Comparison of ENCODE assay signal across 12 cellular contexts in the genomic region with DNA sequence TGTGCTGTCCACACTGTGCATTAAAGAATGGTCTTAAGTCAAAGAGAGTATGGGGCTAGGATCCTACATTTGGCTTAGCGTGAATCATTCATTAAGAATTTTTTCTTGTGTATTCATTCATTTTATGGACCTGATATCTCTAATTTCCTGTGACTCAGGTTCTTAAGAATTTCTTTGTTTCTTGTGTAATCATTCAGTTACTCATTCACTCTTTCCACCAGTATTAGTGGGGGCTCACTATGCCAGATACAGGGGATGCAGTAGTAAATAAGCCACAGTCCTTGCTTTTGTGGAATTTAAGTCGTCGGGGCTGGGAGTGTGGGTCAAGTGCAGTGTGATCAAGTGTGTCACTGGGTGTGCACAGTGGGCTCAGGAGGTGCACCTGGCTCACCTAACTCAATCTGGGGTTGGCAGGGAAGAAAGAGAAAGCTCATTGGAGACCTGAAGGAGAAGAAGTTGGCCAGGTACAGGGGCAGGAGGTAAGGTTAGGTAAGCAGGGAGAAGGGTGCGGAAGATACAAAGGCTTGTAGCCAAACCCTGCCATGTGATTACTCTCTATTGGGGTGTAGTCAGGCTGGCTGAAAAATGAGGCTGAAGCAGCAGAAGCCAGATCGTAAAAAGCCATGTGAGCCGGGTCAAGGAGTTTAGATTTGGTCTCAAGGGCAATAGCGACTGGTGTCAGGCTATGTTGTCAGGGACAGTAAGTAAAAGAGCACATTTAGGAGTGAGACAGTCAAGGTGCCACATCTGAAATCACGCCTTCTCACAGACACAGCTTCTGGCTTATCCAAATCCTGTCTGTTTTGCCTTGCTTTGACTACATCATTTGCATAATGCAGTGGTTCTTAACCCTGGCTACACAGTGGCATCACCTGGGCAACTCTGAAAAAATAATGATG.
DNase-seq lines count a peak whose midpoint lies in the region; ATAC-seq and TF ChIP-seq lines count a peak whose summit lies in the region.
"Had no signal": no experiment of that assay in that cellular context is flagged by ENCODE, and none has a peak within 500 bp of the region (broad histone marks: within the 10 kb centered on the region; RNA-seq: fewer than 3 reads in every experiment).

No MANE protein-coding gene starts in this region.

- no peak overlapping the region for H3K9ac ChIP-seq in mesendoderm (ENCODE audit: low read length)

- in situ Hi-C loops in astrocyte of the spinal cord (cut with HindIII; ENCODE audit: low sequenced_read_pairs), result no loop called here

- intact Hi-C loops in Right ventricle myocardium inferior (cut with DNase I), result no loop called here

- CTCF ChIA-PET in GM10248 (lab: Yijun Ruan, JAX), result interaction anchor here (1.0 to 1.7 kb wide), 4 partner anchors 11 to 98 kb away, joined by 3 to 4 read pairs (median 4); no protein-coding TSS in a partner anchor

- H2BK120ac ChIP-seq in mesendoderm (ENCODE audit: low read depth, low read length), result no peak overlapping the region

- H2AK5ac ChIP-seq in mesendoderm (ENCODE audit: low read length), result no peak overlapping the region

- H3K79me2 ChIP-seq in mesendoderm (ENCODE audit: control insufficient read depth, insufficient read depth, low read length), result no peaks in the 10 kb centered on the region

- no peak overlapping the region for H3K23ac ChIP-seq in mesendoderm (ENCODE audit: low read length)

- peaks cover 2% of the 10 kb centered on the region for H3K4me1 ChIP-seq in mesendoderm (ENCODE audit: control insufficient read depth, low read depth, low read length)

- peak overlapping the region; percentile 27 for H3K56ac ChIP-seq in mesendoderm (ENCODE audit: low read length)

- no CpG with 5 or more reads among the region's 8 CpGs for WGBS in mesendoderm (ENCODE audit: extremely low coverage, insufficient coverage, low lambda C conversion rate)

- no peaks in the 10 kb centered on the region for H3K27me3 ChIP-seq in mesendoderm (ENCODE audit: insufficient read depth, low read length, poor library complexity)
- H3K27me3 ChIP-seq: tibial artery had no signal

- no peak overlapping the region for H2BK15ac ChIP-seq in mesendoderm (replicated peaks; ENCODE audit: low read depth)

- H4K8ac ChIP-seq in mesendoderm (ENCODE audit: low read depth, low read length), result no peak overlapping the region

- H3K79me1 ChIP-seq in mesendoderm (ENCODE audit: low read length), result no peaks in the 10 kb centered on the region

- DNase-seq in AG08396 (ENCODE audit: low spot score) (peak; percentile 81), HK-2 (ENCODE audit: unreplicated experiment) (peak; percentile 58), astrocyte of the spinal cord (ENCODE audit: low read depth, low spot score) (peak; percentile 96), mesendoderm (peak; percentile 48), GM10248 (ENCODE audit: extremely low spot score) (no peak), Right ventricle myocardium inferior (ENCODE audit: missing footprints) (no peak), NCI-H345 (lab: John Stamatoyannopoulos, UW) (no peak)
- DNase-seq: DMS79 treated with DMSO at 0.1 percent for 48 hours, islet precursor cell, NCI-H446 treated with DMSO at 0.1 percent for 48 hours, tibial artery had no signal

- no peak overlapping the region for H3K27ac ChIP-seq in mesendoderm (ENCODE audit: low read depth, low read length)

- H3K4ac ChIP-seq in mesendoderm (ENCODE audit: low read depth, low read length), result no peak overlapping the region

- TF ChIP-seq CTCF in astrocyte of the spinal cord (IDR thresholded peaks at IDR 0.05; ENCODE audit: low read depth, low read length), result no peak
- no peak for TF ChIP-seq CTCF in GM10248 (IDR thresholded peaks at IDR 0.05; ENCODE audit: control extremely low read depth, extremely low read depth, low read depth, missing control alignments)

- H3K18ac ChIP-seq in mesendoderm (ENCODE audit: low read length), result no peak overlapping the region

- H4K5ac ChIP-seq in mesendoderm (ENCODE audit: low read length), result no peak overlapping the region

- ATAC-seq in GM18519 (IDR thresholded peaks at IDR 0.05; ENCODE audit: low FRiP score, unreplicated experiment), result no peak
- no peak for ATAC-seq in Right ventricle myocardium inferior

- no peak overlapping the region for H3K4me3 ChIP-seq in astrocyte of the spinal cord (ENCODE audit: low read depth, low read length)
- no peak overlapping the region for H3K4me3 ChIP-seq in mesendoderm (ENCODE audit: low read length)
- H3K4me3 ChIP-seq: tibial artery had no signal

- no peak overlapping the region for H2BK5ac ChIP-seq in mesendoderm (ENCODE audit: low read length)

- no peaks in the 10 kb centered on the region for H3K36me3 ChIP-seq in mesendoderm (ENCODE audit: control insufficient read depth, insufficient read depth, low read length)

- POLR2A ChIA-PET in GM10248 (lab: Yijun Ruan, JAX), result no interaction called here

- no peak overlapping the region for H3K4me2 ChIP-seq in mesendoderm (ENCODE audit: low read length)

Comparison
In these comparisons a context has a peak if more than half of its experiments do, and no peak if none do; other contexts are left out.
1. DNase-seq: peak in AG08396 (single experiment), HK-2 (single experiment), astrocyte of the spinal cord (single experiment) and mesendoderm (single experiment); none in GM10248 (single experiment), Right ventricle myocardium inferior (single experiment) and NCI-H345 (single experiment).